ENCODE assay signal across 23 cellular contexts in genomic region chr3:54079314-54079713, GRCh38. TPM values are rescaled to one million over a fixed set of nuclear protein-coding genes. Genes with fewer than 3 reads are reported as not detected.
"Had no signal": no experiment of that assay in that cellular context is flagged by ENCODE, and none has a peak within 500 bp of the region (broad histone marks: within the 10 kb centered on the region; RNA-seq: fewer than 3 reads in every experiment).

No MANE protein-coding gene starts in this region.

- H3K9me3 ChIP-seq: colonic mucosa, heart right ventricle, left ventricle myocardium inferior, lower lobe of right lung, psoas muscle, right lobe of liver, thoracic aorta had no signal

- H3K9me3 Mint-ChIP-seq: nephron had no signal

- H3K4me3 Mint-ChIP-seq: memory B cell; naive B cell; nephron; stimulated activated naive B cell treated with anti-CD40 and anti-IgM and Interleukin-4, amounts not matched to agents 10 μg/mL and 1 μg/mL and 100 μg/mL, for 72 hours; stimulated activated naive CD8-positive, alpha-beta T cell treated with anti-CD3 and anti-CD28 coated beads, Interleukin-15, amount 100 ng/mL, for 72 hours had no signal

- ATAC-seq: heart right ventricle; left cardiac atrium; lower lobe of right lung; psoas muscle; right lobe of liver; stimulated activated naive B cell treated with anti-CD40 and anti-IgM and Interleukin-4, amounts not matched to agents 10 μg/mL and 1 μg/mL and 100 μg/mL, for 72 hours; stimulated activated naive CD8-positive, alpha-beta T cell treated with anti-CD3 and anti-CD28 coated beads, Interleukin-15, amount 100 ng/mL, for 72 hours had no signal

- H3K36me3 Mint-ChIP-seq: memory B cell; naive B cell; stimulated activated naive B cell treated with anti-CD40 and anti-IgM and Interleukin-4, amounts not matched to agents 10 μg/mL and 1 μg/mL and 100 μg/mL, for 72 hours had no signal

- H3K4me3 ChIP-seq: colonic mucosa, heart right ventricle, left ventricle myocardium inferior, lower lobe of right lung, psoas muscle, right lobe of liver, thoracic aorta had no signal

- H3K4me1 ChIP-seq: colonic mucosa, heart right ventricle, left ventricle myocardium inferior, lower lobe of right lung, psoas muscle, right lobe of liver had no signal

- H3K4me1 Mint-ChIP-seq: memory B cell; naive B cell; nephron; stimulated activated naive B cell treated with anti-CD40 and anti-IgM and Interleukin-4, amounts not matched to agents 10 μg/mL and 1 μg/mL and 100 μg/mL, for 72 hours; stimulated activated naive CD8-positive, alpha-beta T cell treated with anti-CD3 and anti-CD28 coated beads, Interleukin-15, amount 100 ng/mL, for 72 hours had no signal

- H3K27me3 ChIP-seq: colonic mucosa, right lobe of liver had no signal

- H3K27ac Mint-ChIP-seq: memory B cell; naive B cell; nephron; stimulated activated naive B cell treated with anti-CD40 and anti-IgM and Interleukin-4, amounts not matched to agents 10 μg/mL and 1 μg/mL and 100 μg/mL, for 72 hours; stimulated activated naive CD8-positive, alpha-beta T cell treated with anti-CD3 and anti-CD28 coated beads, Interleukin-15, amount 100 ng/mL, for 72 hours had no signal

- H3K27ac ChIP-seq: colonic mucosa, heart right ventricle, left ventricle myocardium inferior, lower lobe of right lung, psoas muscle, right lobe of liver, thoracic aorta had no signal

- H3K36me3 ChIP-seq: colonic mucosa, heart right ventricle, left ventricle myocardium inferior, lower lobe of right lung, right lobe of liver, thoracic aorta had no signal

- DNase-seq: caudate nucleus; colonic mucosa; dermis blood vessel endothelial cell; erythroblast; foreskin melanocyte; heart right ventricle; hypothalamus; kidney; left cardiac atrium; left ventricle myocardium inferior; lower lobe of right lung; midbrain; naive B cell; psoas muscle; right lobe of liver; stimulated activated CD4-positive, alpha-beta T cell treated with anti-CD3 and anti-CD28 coated beads, Interleukin-4, amount 100 ng/mL, for 24 hours; stimulated activated naive B cell treated with anti-CD40 and anti-IgM and Interleukin-4, amounts not matched to agents 10 μg/mL and 1 μg/mL and 100 μg/mL, for 72 hours; stimulated activated naive CD8-positive, alpha-beta T cell treated with anti-CD3 and anti-CD28 coated beads, Interleukin-15, amount 100 ng/mL, for 72 hours; trophoblast cell had no signal

RNA-seq across cellular contexts. Expression of gene CACNA2D3, which starts 43.0 kb away (rescaled TPM):
- total RNA-seq: endothelial cell of umbilical vein had no signal
- polyA plus RNA-seq: endothelial cell of umbilical vein had no signal
